In the genomic region with DNA sequence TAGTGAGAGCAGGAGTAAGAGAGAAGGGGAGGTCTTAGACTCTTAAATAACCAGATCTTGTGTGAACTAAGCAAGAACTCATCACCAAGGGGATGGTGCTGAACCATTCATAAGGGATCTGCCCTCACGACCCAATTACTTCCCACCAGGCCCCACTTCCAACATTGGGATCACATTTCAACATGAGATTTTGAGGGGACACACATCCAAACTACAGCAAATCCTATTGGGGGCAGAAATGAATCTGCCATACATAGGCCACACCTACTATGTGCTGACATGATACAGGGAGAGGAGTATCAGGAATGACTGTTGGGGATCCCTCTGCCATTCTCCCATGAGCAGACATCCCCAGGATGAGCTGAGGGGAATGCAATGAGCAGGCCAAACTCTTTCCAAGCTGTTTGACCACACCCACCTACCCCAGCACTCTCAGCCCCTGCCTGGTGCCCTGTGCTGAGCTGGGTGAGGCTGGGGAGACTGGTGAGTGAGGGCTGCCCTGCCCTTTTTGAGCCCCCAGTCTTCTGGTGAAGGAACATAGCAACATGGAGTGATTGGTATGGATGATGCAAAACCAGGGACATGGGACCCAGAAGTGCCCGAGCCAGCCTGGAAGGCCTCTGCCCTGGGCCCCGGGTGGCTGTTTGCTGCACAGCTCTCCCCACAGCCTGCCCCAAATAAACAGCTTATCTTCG, we compare ENCODE assay signal across 9 cellular contexts. TPM values are rescaled to one million over a fixed set of nuclear protein-coding genes. Genes with fewer than 3 reads are reported as not detected.
DNase-seq lines count a peak whose midpoint lies in the region; ATAC-seq and TF ChIP-seq lines count a peak whose summit lies in the region.
"Had no signal": no experiment of that assay in that cellular context is flagged by ENCODE, and none has a peak within 500 bp of the region (broad histone marks: within the 10 kb centered on the region; RNA-seq: fewer than 3 reads in every experiment).

No MANE protein-coding gene starts in this region.

- peak overlapping the region; percentile 80 for H3K4ac ChIP-seq in IMR-90 (ENCODE audit: low read depth, low read length)

- H4K20me1 ChIP-seq in BLaER1: peaks cover 4% of the 10 kb centered on the region; the same call in 1 of the 2 replicates
- H4K20me1 ChIP-seq in IMR-90 (ENCODE audit: insufficient read depth, low read length): no peaks in the 10 kb centered on the region

- H3K4me3 ChIP-seq in BLaER1: peak overlapping the region; percentile 89
- no peak overlapping the region for H3K4me3 ChIP-seq in IMR-90 (ENCODE audit: insufficient read depth, low read depth, low read length)
- H3K4me3 ChIP-seq in breast epithelium: peak overlapping the region in 2 of 3 donors; percentile 67 to 76
- peak overlapping the region; percentile 72 for H3K4me3 ChIP-seq in naive thymus-derived CD4-positive, alpha-beta T cell (ENCODE audit: low read length)
- H3K4me3 ChIP-seq in foreskin fibroblast (ENCODE audit: low read depth in 1 of 2, low read length in 2 of 2): peak overlapping the region in 1 of 2 donors; percentile 64

- H3K4me3 Mint-ChIP-seq in naive thymus-derived CD4-positive, alpha-beta T cell: peak overlapping the region; percentile 65 to 97 (median 90)

- no peak overlapping the region; the same call in 1 of the 2 replicates for H2BK120ac ChIP-seq in IMR-90 (ENCODE audit: low read depth, low read length)

- H3K36me3 ChIP-seq in BLaER1: peaks cover 36% of the 10 kb centered on the region
- peaks cover 26% of the 10 kb centered on the region; the same call in 1 of the 2 replicates for H3K36me3 ChIP-seq in IMR-90 (ENCODE audit: control insufficient read depth, insufficient read depth, low read length)
- H3K36me3 ChIP-seq in breast epithelium: peaks cover 11% of the 10 kb centered on the region
- no peaks in the 10 kb centered on the region for H3K36me3 ChIP-seq in naive thymus-derived CD4-positive, alpha-beta T cell (ENCODE audit: control insufficient read depth in 2 of 3, insufficient read depth in 3 of 3, low read length in 3 of 3)

- H3K9ac ChIP-seq in BLaER1 (peak overlapping the region; percentile 89), IMR-90 (ENCODE audit: low read depth, low read length) (peak overlapping the region; percentile 62; the same call in 1 of the 2 replicates)

- DNase-seq in IMR-90: no peak
- DNase-seq in breast epithelium (ENCODE audit: low spot score in 2 of 2): no peak
- DNase-seq in naive thymus-derived CD4-positive, alpha-beta T cell: no peak
- DNase-seq in foreskin fibroblast: no peak
- DNase-seq in pons (ENCODE audit: low spot score): no peak
- DNase-seq in NCI-H774 (lab: John Stamatoyannopoulos, UW): no peak
- DNase-seq: effector memory CD4-positive, alpha-beta T cell had no signal

- H2BK20ac ChIP-seq in IMR-90 (ENCODE audit: low read depth, low read length): 0 out of 2 replicates have a peak overlapping the region, but pooled peaks have one; percentile 20

- H3K27ac ChIP-seq in BLaER1 (peak overlapping the region; percentile 91), IMR-90 (ENCODE audit: insufficient read depth, low read length) (peak overlapping the region; percentile 71; the same call in 1 of the 2 replicates), breast epithelium (peak overlapping the region; percentile 95)
- H3K27ac ChIP-seq in naive thymus-derived CD4-positive, alpha-beta T cell (ENCODE audit: low read depth, low read length): peak overlapping the region; percentile 77

- no peak overlapping the region for H3K56ac ChIP-seq in IMR-90 (ENCODE audit: extremely low read depth, insufficient read depth, low read length)

- H3K4me1 ChIP-seq in BLaER1 (peaks cover 79% of the 10 kb centered on the region), IMR-90 (ENCODE audit: control insufficient read depth, insufficient read depth, low read length) (peaks cover 11% of the 10 kb centered on the region), breast epithelium (peaks cover 0 to 3% of the 10 kb centered on the region in 2 donors)
- peaks cover 8 to 15% of the 10 kb centered on the region in 2 donors for H3K4me1 ChIP-seq in naive thymus-derived CD4-positive, alpha-beta T cell (ENCODE audit: control insufficient read depth in 2 of 2, insufficient read depth in 2 of 2, low read length in 2 of 2)

- no peak overlapping the region for H3K18ac ChIP-seq in IMR-90 (ENCODE audit: low read depth, low read length)

- peak overlapping the region; percentile 88 for H3K4me2 ChIP-seq in BLaER1
- H3K4me2 ChIP-seq in IMR-90 (ENCODE audit: low read depth, low read length): peak overlapping the region; percentile 66; the same call in 1 of the 2 replicates

- H2AFZ ChIP-seq in IMR-90 (replicated peaks; ENCODE audit: low read length, poor library complexity): peak overlapping the region; percentile 94

- peak overlapping the region; percentile 90 for H2AK9ac ChIP-seq in IMR-90 (replicated peaks; ENCODE audit: low read depth, low read length, poor library complexity)

- H3K9me3 Mint-ChIP-seq in naive thymus-derived CD4-positive, alpha-beta T cell: peaks cover 0 to 5% (median 0%) of the 10 kb centered on the region in 11 donors

- dilution Hi-C loops in IMR-90 (cut with HindIII; ENCODE audit: low sequenced_read_pairs, unreplicated experiment): no loop called here

- no peak overlapping the region for H2BK5ac ChIP-seq in IMR-90 (ENCODE audit: low read depth, low read length, poor library complexity, severe bottlenecking)

- H3K27me3 Mint-ChIP-seq in naive thymus-derived CD4-positive, alpha-beta T cell: peaks cover 0 to 11% (median 9%) of the 10 kb centered on the region in 5 donors

- peaks cover 4 to 30% (median 5%) of the 10 kb centered on the region in 5 donors for H3K36me3 Mint-ChIP-seq in naive thymus-derived CD4-positive, alpha-beta T cell

- BruUV-seq in IMR-90 (replicated peaks; lab: Mats Ljungman, UMichigan): no TSS peak

- in situ Hi-C loops in IMR-90 (cut with MboI; ENCODE audit: low sequenced_read_pairs): loop anchor here (5.0 kb wide), 1 partner anchor 173 kb away; no protein-coding TSS in a partner anchor

- peak overlapping the region; percentile 87 for H4K91ac ChIP-seq in IMR-90 (ENCODE audit: insufficient read depth, low read depth, low read length)

- peak overlapping the region; percentile 91 for H2AK5ac ChIP-seq in IMR-90 (ENCODE audit: low read depth, low read length)

- peak overlapping the region; percentile 77; the same call in 1 of the 2 replicates for H3K14ac ChIP-seq in IMR-90 (replicated peaks; ENCODE audit: low read depth, low read length)

- peak overlapping the region; percentile 76 to 99 for H4K8ac ChIP-seq in IMR-90 (ENCODE audit: low read depth in 2 of 2, low read length in 2 of 2)

- peaks cover 8 to 36% of the 10 kb centered on the region in 2 experiments; a peak in 3 of 4 replicates for H3K79me1 ChIP-seq in IMR-90 (ENCODE audit: low read depth in 1 of 2, low read length in 2 of 2)

- TF ChIP-seq RAD21 in IMR-90 (IDR thresholded peaks at IDR 0.05; ENCODE audit: low read length): no peak

- CTCF ChIA-PET in IMR-90 (lab: Yijun Ruan, JAX): no interaction called here
- CTCF ChIA-PET in naive thymus-derived CD4-positive, alpha-beta T cell (lab: Charles Lee): interaction anchor here (1.0 to 2.6 kb wide), 4 partner anchors 45 to 289 kb away, joined by 3 to 12 read pairs (median 4); partner anchors contain the start of gene CDPF1

- no peak for ATAC-seq in IMR-90 (ENCODE audit: low read depth)
- no peak for ATAC-seq in naive thymus-derived CD4-positive, alpha-beta T cell
- no peak for ATAC-seq in GM19452 (IDR thresholded peaks at IDR 0.05; ENCODE audit: unreplicated experiment)

- no peaks in the 10 kb centered on the region for H3K27me3 ChIP-seq in BLaER1
- no peaks in the 10 kb centered on the region for H3K27me3 ChIP-seq in IMR-90 (ENCODE audit: control insufficient read depth, insufficient read depth, low read length)
- H3K27me3 ChIP-seq in breast epithelium: no peaks in the 10 kb centered on the region
- no peaks in the 10 kb centered on the region for H3K27me3 ChIP-seq in naive thymus-derived CD4-positive, alpha-beta T cell (ENCODE audit: control insufficient read depth in 2 of 2, insufficient read depth in 2 of 2, low read length in 2 of 2)

- H2BK15ac ChIP-seq in IMR-90 (ENCODE audit: low read depth, low read length): no peak overlapping the region

- 39% methylated on average over 2 of the region's 4 CpGs; no CpG with 5 or more reads in 1 of the 2 experiments for WGBS in IMR-90 (ENCODE audit: extremely low coverage in 2 of 2, insufficient read length in 1 of 2), 2 experiments

- intact Hi-C loops in IMR-90 (cut with micrococcal nuclease) (loop anchor here (5.0 kb wide), 1 partner anchor 173 kb away; no protein-coding TSS in a partner anchor), breast epithelium (cut with DNase I; ENCODE audit: low total_unique reads) (loop anchor here (10.0 kb wide), 2 partner anchors 161 to 301 kb away; no protein-coding TSS in a partner anchor)
- intact Hi-C loops in naive thymus-derived CD4-positive, alpha-beta T cell (cut with micrococcal nuclease): loop anchor here (5.0 kb wide), 2 partner anchors 243 to 1028 kb away; no protein-coding TSS in a partner anchor

- H3K9me3 ChIP-seq in BLaER1 (0 out of 2 replicates have a peak, but pooled peaks cover 4% of the 10 kb centered on the region), IMR-90 (ENCODE audit: control insufficient read depth, insufficient read depth, low read length) (no peaks in the 10 kb centered on the region), breast epithelium (peaks cover 5 to 10% of the 10 kb centered on the region in 2 donors)
- no peaks in the 10 kb centered on the region for H3K9me3 ChIP-seq in naive thymus-derived CD4-positive, alpha-beta T cell (ENCODE audit: control insufficient read depth in 2 of 3, low read length in 3 of 3)

- TF ChIP-seq POLR2A in IMR-90 (IDR thresholded peaks at IDR 0.05; ENCODE audit: low read depth, low read length) (no peak), breast epithelium (IDR thresholded peaks at IDR 0.05) (no peak)

- peak overlapping the region; percentile 58 for H3K23ac ChIP-seq in IMR-90 (ENCODE audit: low read depth, low read length)

- H4K5ac ChIP-seq in IMR-90 (ENCODE audit: low read depth, low read length): peak overlapping the region; percentile 51

- H3K4me1 Mint-ChIP-seq in naive thymus-derived CD4-positive, alpha-beta T cell: peaks cover 14 to 52% (median 27%) of the 10 kb centered on the region in 7 donors

- peak overlapping the region; percentile 31 to 99 (median 97) for H3K27ac Mint-ChIP-seq in naive thymus-derived CD4-positive, alpha-beta T cell

- TF ChIP-seq CTCF in IMR-90 (conservative IDR thresholded peaks at IDR 0.05; ENCODE audit: low read depth, low read length): no peak
- no peak for TF ChIP-seq CTCF in breast epithelium (IDR thresholded peaks at IDR 0.05)
- no peak for TF ChIP-seq CTCF in foreskin fibroblast (IDR thresholded peaks at IDR 0.05; ENCODE audit: low read depth, low read length)

- POLR2A ChIA-PET in IMR-90 (lab: Charles Lee; ENCODE audit: unreplicated experiment): no interaction called here
- POLR2A ChIA-PET in naive thymus-derived CD4-positive, alpha-beta T cell (lab: Charles Lee): interaction anchor here (1.2 to 2.0 kb wide), 5 partner anchors 8 to 148 kb away, joined by 3 to 19 read pairs (median 5); partner anchors contain the start of gene CDPF1

- H3K9me1 ChIP-seq in IMR-90 (ENCODE audit: insufficient read depth, low read length): peaks cover 26% of the 10 kb centered on the region

RNA-seq across cellular contexts. Expression of gene GTSE1, which starts 1.2 kb away (rescaled TPM):
- total RNA-seq in IMR-90 (2012; rRNA removed): 5.8 and 5.9 TPM in 2 replicates
- 15.6 and 17.1 TPM in 2 replicates for polyA plus RNA-seq in IMR-90 (2012; rRNA removed)
- polyA plus RNA-seq in IMR-90 (2012; cell fraction: cytosol; rRNA removed): 7.3 and 8.7 TPM in 2 replicates
- 25.4 and 35.2 TPM in 2 replicates for polyA plus RNA-seq in IMR-90 (2012; cell fraction: nucleus; rRNA removed; ENCODE audit: low replicate concordance)
- total RNA-seq in breast epithelium: under 1 TPM in 2 of 3 donors, not detected in 1; 0.29 to 0.48 TPM
- total RNA-seq in naive thymus-derived CD4-positive, alpha-beta T cell: 10 to 100 TPM in 1 of 5 experiments, under 1 TPM in 2, not detected in 2; 0.30 to 55.5 (median 0.61) TPM
- not detected for polyA plus RNA-seq in naive thymus-derived CD4-positive, alpha-beta T cell

RNA-seq across cellular contexts. Expression of gene TTC38, which starts 27.6 kb away (rescaled TPM):
- 52.3 and 74.2 TPM in 2 replicates for total RNA-seq in IMR-90 (2012; rRNA removed)
- 43.0 and 43.6 TPM in 2 replicates for polyA plus RNA-seq in IMR-90 (2012; rRNA removed)
- 32.5 and 46.3 TPM in 2 replicates for polyA plus RNA-seq in IMR-90 (2012; cell fraction: cytosol; rRNA removed)
- 61.7 and 68.8 TPM in 2 replicates for polyA plus RNA-seq in IMR-90 (2012; cell fraction: nucleus; rRNA removed; ENCODE audit: low replicate concordance)
- 100 to 1,000 TPM in 1 of 3 donors, 10 to 100 TPM in 2; 55.6 to 115 (median 82.3) TPM for total RNA-seq in breast epithelium
- 10 to 100 TPM in 2 of 5 experiments, 1 to 10 TPM in 3; 4.1 to 26.0 (median 7.2) TPM for total RNA-seq in naive thymus-derived CD4-positive, alpha-beta T cell
- polyA plus RNA-seq in naive thymus-derived CD4-positive, alpha-beta T cell: 1 to 10 TPM; 2.9 to 3.8 TPM

RNA-seq across cellular contexts. Expression of gene PKDREJ, which starts 32.3 kb away (rescaled TPM):
- total RNA-seq in IMR-90 (2012; rRNA removed) (not detected in 2 replicates), breast epithelium (under 1 TPM in 1 of 3 donors, not detected in 2; 0.16 TPM)
- polyA plus RNA-seq in IMR-90 (2012; rRNA removed): 0.02 TPM in 1 of 2 replicates, not detected in the other
- polyA plus RNA-seq in IMR-90 (2012; cell fraction: cytosol; rRNA removed): not detected in 2 replicates
- polyA plus RNA-seq in IMR-90 (2012; cell fraction: nucleus; rRNA removed; ENCODE audit: low replicate concordance): 0.02 TPM in 1 of 2 replicates, not detected in the other
- total RNA-seq in naive thymus-derived CD4-positive, alpha-beta T cell: not detected
- not detected for polyA plus RNA-seq in naive thymus-derived CD4-positive, alpha-beta T cell

RNA-seq across cellular contexts. Expression of gene TRMU, which starts 40.1 kb away (rescaled TPM):
- 19.0 and 21.7 TPM in 2 replicates for total RNA-seq in IMR-90 (2012; rRNA removed)
- 32.7 and 36.4 TPM in 2 replicates for polyA plus RNA-seq in IMR-90 (2012; rRNA removed)
- polyA plus RNA-seq in IMR-90 (2012; cell fraction: cytosol; rRNA removed): 20.9 and 21.6 TPM in 2 replicates
- 124 and 170 TPM in 2 replicates for polyA plus RNA-seq in IMR-90 (2012; cell fraction: nucleus; rRNA removed; ENCODE audit: low replicate concordance)
- total RNA-seq in breast epithelium: 10 to 100 TPM; 25.4 to 40.6 (median 37.6) TPM
- total RNA-seq in naive thymus-derived CD4-positive, alpha-beta T cell: 10 to 100 TPM; 56.9 to 92.1 (median 70.3) TPM
- 10 to 100 TPM; 17.9 to 21.1 TPM for polyA plus RNA-seq in naive thymus-derived CD4-positive, alpha-beta T cell

RNA-seq across cellular contexts. Expression of gene CDPF1, which starts 45.3 kb away (rescaled TPM):
- total RNA-seq in IMR-90 (2012; rRNA removed) (8.9 and 11.5 TPM in 2 replicates), breast epithelium (10 to 100 TPM in 2 of 3 donors, 1 to 10 TPM in 1; 7.5 to 16.6 (median 13.3) TPM)
- polyA plus RNA-seq in IMR-90 (2012; rRNA removed): 14.5 and 18.6 TPM in 2 replicates
- 14.2 and 21.5 TPM in 2 replicates for polyA plus RNA-seq in IMR-90 (2012; cell fraction: cytosol; rRNA removed)
- 31.7 and 48.8 TPM in 2 replicates for polyA plus RNA-seq in IMR-90 (2012; cell fraction: nucleus; rRNA removed; ENCODE audit: low replicate concordance)
- 10 to 100 TPM in 3 of 5 experiments, 1 to 10 TPM in 2; 4.2 to 13.8 (median 11.7) TPM for total RNA-seq in naive thymus-derived CD4-positive, alpha-beta T cell
- polyA plus RNA-seq in naive thymus-derived CD4-positive, alpha-beta T cell: 10 to 100 TPM; 17.8 TPM
